In genomic region chr6:159919011-159919511, GRCh38 we compare ENCODE assay signal across 26 cellular contexts. TPM values are rescaled to one million over a fixed set of nuclear protein-coding genes. Genes with fewer than 3 reads are reported as not detected.
DNase-seq lines count a peak whose midpoint lies in the region; ATAC-seq, FAIRE-seq and TF ChIP-seq lines count a peak whose summit lies in the region.
"Had no signal": no experiment of that assay in that cellular context is flagged by ENCODE, and none has a peak within 500 bp of the region (broad histone marks: within the 10 kb centered on the region; RNA-seq: fewer than 3 reads in every experiment).

No MANE protein-coding gene starts in this region.

- peaks cover 0 to 3% (median 0%) of the 10 kb centered on the region in 7 donors for H3K4me1 Mint-ChIP-seq in naive thymus-derived CD4-positive, alpha-beta T cell
- H3K4me1 Mint-ChIP-seq: activated B cell treated with CpG ODN at 0.5 μM for 24 hours; central memory CD8-positive, alpha-beta T cell; neural crest cell had no signal

- dilution Hi-C loops in keratinocyte (cut with MboI; ENCODE audit: extremely low pct_ligation_motif_present, low sequenced_read_pairs), result no loop called here

- H4K20me1 ChIP-seq in keratinocyte (ENCODE audit: control insufficient read depth, extremely low read depth, insufficient read depth, low read length), result no peaks in the 10 kb centered on the region

- H3K4me3 Mint-ChIP-seq in naive thymus-derived CD4-positive, alpha-beta T cell, result no peak overlapping the region
- H3K4me3 Mint-ChIP-seq: activated B cell treated with CpG ODN at 0.5 μM for 24 hours; activated naive CD8-positive, alpha-beta T cell treated with anti-CD3 and anti-CD28 coated beads, Interleukin-2, amount 10 ng/mL, durations not matched to agents 7 days and 5 days; central memory CD8-positive, alpha-beta T cell; neural crest cell; stimulated activated memory B cell treated with anti-CD40 and anti-IgM and Interleukin-4, amounts not matched to agents 10 μg/mL and 1 μg/mL and 100 μg/mL, for 72 hours; T-helper 17 cell had no signal

- H3K36me3 ChIP-seq in bronchial epithelial cell (ENCODE audit: control insufficient read depth, insufficient read depth, low read length) (no peaks in the 10 kb centered on the region), keratinocyte (ENCODE audit: control insufficient read depth in 2 of 2, extremely low read depth in 1 of 2, insufficient read depth in 2 of 2, low read length in 2 of 2) (no peaks in the 10 kb centered on the region)
- H3K36me3 ChIP-seq in naive thymus-derived CD4-positive, alpha-beta T cell (ENCODE audit: control insufficient read depth in 2 of 3, insufficient read depth in 3 of 3, low read length in 3 of 3), result no peaks in the 10 kb centered on the region
- H3K36me3 ChIP-seq: SJCRH30, tibial artery had no signal

- no peaks in the 10 kb centered on the region for H3K9me3 ChIP-seq in AG04450 (ENCODE audit: control insufficient read depth, insufficient read depth, low read length)
- no peaks in the 10 kb centered on the region for H3K9me3 ChIP-seq in keratinocyte (ENCODE audit: control insufficient read depth, low read depth, low read length)
- no peaks in the 10 kb centered on the region for H3K9me3 ChIP-seq in naive thymus-derived CD4-positive, alpha-beta T cell (ENCODE audit: control insufficient read depth in 2 of 3, low read length in 3 of 3)
- H3K9me3 ChIP-seq: tibial artery had no signal

- peak overlapping the region; percentile 11 for H3K27ac ChIP-seq in AG04450 (ENCODE audit: low read depth, low read length)
- H3K27ac ChIP-seq in keratinocyte (ENCODE audit: control insufficient read depth, insufficient read depth, low read length), result no peak overlapping the region
- H3K27ac ChIP-seq in naive thymus-derived CD4-positive, alpha-beta T cell (ENCODE audit: low read depth, low read length), result no peak overlapping the region
- H3K27ac ChIP-seq: SJCRH30, tibial artery had no signal

- H3K9me1 ChIP-seq in keratinocyte (ENCODE audit: control insufficient read depth, extremely low read depth, insufficient read depth, low read length), result no peaks in the 10 kb centered on the region

- H3K4me1 ChIP-seq in keratinocyte (ENCODE audit: control insufficient read depth, extremely low read depth, insufficient read depth, low read length), result peaks cover 24% of the 10 kb centered on the region
- H3K4me1 ChIP-seq in naive thymus-derived CD4-positive, alpha-beta T cell (ENCODE audit: control insufficient read depth in 2 of 2, insufficient read depth in 2 of 2, low read length in 2 of 2), result no peaks in the 10 kb centered on the region
- H3K4me1 ChIP-seq: SJCRH30 had no signal

- ATAC-seq in HG02938 (IDR thresholded peaks at IDR 0.05; ENCODE audit: unreplicated experiment), result no peak
- no peak for ATAC-seq in HG03108 (IDR thresholded peaks at IDR 0.05; ENCODE audit: unreplicated experiment)
- no peak for ATAC-seq in naive thymus-derived CD4-positive, alpha-beta T cell
- ATAC-seq: stimulated activated memory B cell treated with anti-CD40 and anti-IgM and Interleukin-4, amounts not matched to agents 10 μg/mL and 1 μg/mL and 100 μg/mL, for 72 hours; T-helper 17 cell had no signal

- intact Hi-C loops in naive thymus-derived CD4-positive, alpha-beta T cell (cut with micrococcal nuclease), result no loop called here

- CTCF ChIA-PET in AG04450 (lab: Charles Lee), result no interaction called here
- CTCF ChIA-PET in naive thymus-derived CD4-positive, alpha-beta T cell (lab: Charles Lee), result no interaction called here

- H3K4me3 ChIP-seq in AG04450 (ENCODE audit: low read depth, low read length) (no peak overlapping the region), bronchial epithelial cell (ENCODE audit: low read depth, low read length) (no peak overlapping the region), keratinocyte (ENCODE audit: control insufficient read depth in 2 of 3, extremely low read depth in 1 of 3, insufficient read depth in 2 of 3, low read depth in 1 of 3, low read length in 3 of 3) (no peak overlapping the region)
- no peak overlapping the region for H3K4me3 ChIP-seq in naive thymus-derived CD4-positive, alpha-beta T cell (ENCODE audit: low read length)
- H3K4me3 ChIP-seq: SJCRH30, tibial artery had no signal

- H3K27me3 Mint-ChIP-seq in naive thymus-derived CD4-positive, alpha-beta T cell, result peaks cover 2 to 11% (median 6%) of the 10 kb centered on the region in 5 donors

- H3K36me3 Mint-ChIP-seq in naive thymus-derived CD4-positive, alpha-beta T cell, result peaks cover 0 to 7% (median 2%) of the 10 kb centered on the region in 5 donors
- H3K36me3 Mint-ChIP-seq: activated naive CD8-positive, alpha-beta T cell treated with anti-CD3 and anti-CD28 coated beads, Interleukin-2, amount 10 ng/mL, durations not matched to agents 7 days and 5 days had no signal

- DNase-seq in AG04450 (ENCODE audit: low read depth, low spot score), result no peak
- DNase-seq in M059J (ENCODE audit: low read depth), result peak; percentile 37
- DNase-seq in bronchial epithelial cell (ENCODE audit: low read depth), result peak; percentile 8
- no peak for DNase-seq in keratinocyte (ENCODE audit: low read depth, low spot score)
- DNase-seq in SHP77 treated with DMSO at 0.1 percent for 48 hours (lab: John Stamatoyannopoulos, UW), result no peak
- DNase-seq in naive thymus-derived CD4-positive, alpha-beta T cell, result no peak
- DNase-seq: ACHN; activated B cell treated with CpG ODN at 0.5 μM for 24 hours; activated CD8-positive, alpha-beta memory T cell treated with anti-CD3 and anti-CD28 coated beads for 24 hours; activated naive CD8-positive, alpha-beta T cell treated with anti-CD3 and anti-CD28 coated beads, Interleukin-2, amount 10 ng/mL, durations not matched to agents 7 days and 5 days; DND-41; H7; KBM-7; NCI-H1105; NCI-H2107; NCI-H510A treated with DMSO at 0.1 percent for 48 hours; SJCRH30; T-helper 17 cell; tibial artery had no signal

- H2AFZ ChIP-seq in keratinocyte (ENCODE audit: control insufficient read depth, low read length), result no peak overlapping the region

- no peak overlapping the region for H3K9ac ChIP-seq in keratinocyte (ENCODE audit: control insufficient read depth, extremely low read depth, insufficient read depth, low read length)

- FAIRE-seq in bronchial epithelial cell (lab: Jason Lieb, UNC) (peak; percentile 50), keratinocyte (lab: Jason Lieb, UNC) (peak; percentile 51)

- TF ChIP-seq CTCF in AG04450 (IDR thresholded peaks at IDR 0.05; ENCODE audit: low read depth, low read length), result no peak
- no peak for TF ChIP-seq CTCF in bronchial epithelial cell (IDR thresholded peaks at IDR 0.05; ENCODE audit: insufficient read depth, low read length, severe bottlenecking)
- TF ChIP-seq CTCF in keratinocyte (optimal IDR thresholded peaks at IDR 0.05 in 1 of 3, IDR thresholded peaks at IDR 0.05 in 1 of 3, conservative IDR thresholded peaks at IDR 0.05 in 1 of 3; ENCODE audit: extremely low read depth in 1 of 3, insufficient read depth in 2 of 3, low read length in 3 of 3), result no peak

- H3K79me2 ChIP-seq in keratinocyte (ENCODE audit: control insufficient read depth, insufficient read depth, low read length), result no peaks in the 10 kb centered on the region

- H3K27ac Mint-ChIP-seq in naive thymus-derived CD4-positive, alpha-beta T cell, result no peak overlapping the region
- H3K27ac Mint-ChIP-seq: activated B cell treated with CpG ODN at 0.5 μM for 24 hours; activated naive CD8-positive, alpha-beta T cell treated with anti-CD3 and anti-CD28 coated beads, Interleukin-2, amount 10 ng/mL, durations not matched to agents 7 days and 5 days; stimulated activated memory B cell treated with anti-CD40 and anti-IgM and Interleukin-4, amounts not matched to agents 10 μg/mL and 1 μg/mL and 100 μg/mL, for 72 hours; T-helper 17 cell had no signal

- H3K27me3 ChIP-seq in AG04450 (ENCODE audit: control insufficient read depth, insufficient read depth, low read length) (peaks cover 4% of the 10 kb centered on the region), bronchial epithelial cell (ENCODE audit: control insufficient read depth, insufficient read depth, low read length) (no peaks in the 10 kb centered on the region), keratinocyte (ENCODE audit: control insufficient read depth, extremely low read depth, insufficient read depth, low read length) (no peaks in the 10 kb centered on the region)
- no peaks in the 10 kb centered on the region for H3K27me3 ChIP-seq in naive thymus-derived CD4-positive, alpha-beta T cell (ENCODE audit: control insufficient read depth in 2 of 2, insufficient read depth in 2 of 2, low read length in 2 of 2)
- H3K27me3 ChIP-seq: SJCRH30, tibial artery had no signal

- POLR2A ChIA-PET in AG04450 (lab: Yijun Ruan, JAX), result no interaction called here
- POLR2A ChIA-PET in naive thymus-derived CD4-positive, alpha-beta T cell (lab: Charles Lee), result no interaction called here

- H3K9me3 Mint-ChIP-seq in naive thymus-derived CD4-positive, alpha-beta T cell, result peaks cover 0 to 20% (median 2%) of the 10 kb centered on the region in 11 donors

- H3K4me2 ChIP-seq in keratinocyte (ENCODE audit: control insufficient read depth, extremely low read depth, insufficient read depth, low read depth, low read length), result peak overlapping the region; percentile 39

RNA-seq across cellular contexts. Expression of gene MAS1, which starts 28.3 kb away (rescaled TPM):
- polyA plus RNA-seq in AG04450 (2011; rRNA removed) (not detected in 2 replicates), keratinocyte (not detected in 3 replicates)
- polyA minus RNA-seq in AG04450 (2011; rRNA and poly(A)+ RNA removed), result not detected in 2 replicates
- total RNA-seq in M059J (2014; rRNA removed; shearing (Covaris generic)), result not detected in 2 replicates
- total RNA-seq in bronchial epithelial cell, result not detected in 2 replicates
- polyA plus RNA-seq in keratinocyte (2011; ENCODE audit: low read depth), result not detected
- polyA plus RNA-seq in keratinocyte (2011; cell fraction: cytosol; rRNA removed), result not detected in 2 replicates
- not detected in 2 replicates for polyA plus RNA-seq in keratinocyte (2011; cell fraction: nucleus; rRNA removed)
- not detected in 2 replicates for polyA plus RNA-seq in keratinocyte (2012; ENCODE audit: low replicate concordance)
- not detected in 3 replicates for polyA minus RNA-seq in keratinocyte
- polyA minus RNA-seq in keratinocyte (2011; cell fraction: cytosol; rRNA and poly(A)+ RNA removed), result not detected
- polyA minus RNA-seq in keratinocyte (2011; cell fraction: nucleus; rRNA and poly(A)+ RNA removed), result not detected in 2 replicates
- total RNA-seq in naive thymus-derived CD4-positive, alpha-beta T cell, result not detected
- not detected for polyA plus RNA-seq in naive thymus-derived CD4-positive, alpha-beta T cell
- total RNA-seq: activated B cell treated with CpG ODN at 0.5 μM for 24 hours; activated naive CD8-positive, alpha-beta T cell treated with anti-CD3 and anti-CD28 coated beads, Interleukin-2, amount 10 ng/mL, durations not matched to agents 7 days and 5 days; H7; mesenteric fat pad; neural crest cell; renal cortical epithelial cell; T-helper 17 cell had no signal

RNA-seq across cellular contexts. Expression of gene IGF2R, which starts 49.8 kb away (rescaled TPM):
- polyA plus RNA-seq in AG04450 (2011; rRNA removed) (40.9 and 59.4 TPM in 2 replicates), keratinocyte (25.3 to 40.9 TPM (median 39.7 TPM) in 3 replicates)
- 151 and 174 TPM in 2 replicates for polyA minus RNA-seq in AG04450 (2011; rRNA and poly(A)+ RNA removed)
- total RNA-seq in M059J (2014; rRNA removed; shearing (Covaris generic)), result 41.4 and 67.8 TPM in 2 replicates
- 109 and 220 TPM in 2 replicates for total RNA-seq in bronchial epithelial cell
- 101 TPM for polyA plus RNA-seq in keratinocyte (2011; ENCODE audit: low read depth)
- 14.2 and 14.8 TPM in 2 replicates for polyA plus RNA-seq in keratinocyte (2011; cell fraction: cytosol; rRNA removed)
- polyA plus RNA-seq in keratinocyte (2011; cell fraction: nucleus; rRNA removed), result 184 and 194 TPM in 2 replicates
- 48.6 and 61.8 TPM in 2 replicates for polyA plus RNA-seq in keratinocyte (2012; ENCODE audit: low replicate concordance)
- polyA minus RNA-seq in keratinocyte, result 105 to 258 TPM (median 147 TPM) in 3 replicates
- 54.7 TPM for polyA minus RNA-seq in keratinocyte (2011; cell fraction: cytosol; rRNA and poly(A)+ RNA removed)
- polyA minus RNA-seq in keratinocyte (2011; cell fraction: nucleus; rRNA and poly(A)+ RNA removed), result 547 and 879 TPM in 2 replicates
- 10 to 100 TPM; 59.1 to 79.2 (median 74.2) TPM for total RNA-seq in naive thymus-derived CD4-positive, alpha-beta T cell
- 10 to 100 TPM in 1 of 2 donors, 1 to 10 TPM in 1; 8.7 to 18.9 TPM for polyA plus RNA-seq in naive thymus-derived CD4-positive, alpha-beta T cell

Comparison
In these comparisons a context has a peak if more than half of its experiments do, and no peak if none do; other contexts are left out.
1. DNase-seq: peak in M059J (single experiment) and bronchial epithelial cell (single experiment); none in AG04450 (single experiment), keratinocyte (single experiment), SHP77 treated with DMSO at 0.1 percent for 48 hours (single experiment) and naive thymus-derived CD4-positive, alpha-beta T cell (0 of 9).